ENCODE assay signal across 14 cellular contexts in the genomic region with DNA sequence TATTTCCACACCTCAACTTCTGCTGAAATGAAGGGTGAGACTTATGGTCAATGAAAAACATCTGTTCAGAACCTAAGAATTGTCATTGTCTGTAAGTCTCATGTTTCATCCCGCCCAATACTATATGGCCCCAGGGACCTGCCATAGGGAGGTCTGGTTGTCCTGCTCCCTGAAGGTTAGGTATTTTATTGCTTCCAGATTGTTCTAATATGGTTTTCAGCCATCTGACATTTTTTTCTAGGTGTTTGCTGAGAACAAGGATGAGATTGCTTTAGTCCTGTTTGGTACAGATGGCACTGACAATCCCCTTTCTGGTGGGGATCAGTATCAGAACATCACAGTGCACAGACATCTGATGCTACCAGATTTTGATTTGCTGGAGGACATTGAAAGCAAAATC. TPM values are rescaled to one million over a fixed set of nuclear protein-coding genes. Genes with fewer than 3 reads are reported as not detected.
DNase-seq lines count a peak whose midpoint lies in the region; ATAC-seq and TF ChIP-seq lines count a peak whose summit lies in the region.
"Had no signal": no experiment of that assay in that cellular context is flagged by ENCODE, and none has a peak within 500 bp of the region (broad histone marks: within the 10 kb centered on the region; RNA-seq: fewer than 3 reads in every experiment).

No MANE protein-coding gene starts in this region.

- H3K4me3 ChIP-seq in SK-N-SH (ENCODE audit: low read depth in 2 of 2, low read length in 1 of 2), result no peak overlapping the region; a peak in 1 of 4 replicates
- H3K4me3 ChIP-seq: cardiac muscle cell had no signal

- peaks cover 92% of the 10 kb centered on the region for H3K79me2 ChIP-seq in SK-N-SH (ENCODE audit: insufficient read depth)

- H3K9me3 ChIP-seq in SK-N-SH, result no peaks in the 10 kb centered on the region

- H4K20me1 ChIP-seq in SK-N-SH (ENCODE audit: insufficient read depth), result no peaks in the 10 kb centered on the region

- WGBS in SK-N-SH (ENCODE audit: low lambda C conversion rate), result 88% methylated on average over 1 of the region's 1 CpG

- TF ChIP-seq RAD21 in SK-N-SH (IDR thresholded peaks at IDR 0.05; ENCODE audit: low read length), result 0 out of 2 replicates have a peak, but pooled peaks have one; percentile 17

- POLR2A ChIA-PET in SK-N-SH (lab: Yijun Ruan, JAX), result no interaction called here

- peak overlapping the region; percentile 5 to 97; a peak in 3 of 4 replicates for H3K27ac ChIP-seq in SK-N-SH (ENCODE audit: low read depth in 2 of 2, low read length in 1 of 2)
- H3K27ac ChIP-seq: C4-2B, cardiac muscle cell, parathyroid adenoma had no signal

- no peak for ATAC-seq in stimulated activated effector memory CD8-positive, alpha-beta T cell treated with anti-CD3 and anti-CD28 coated beads, Interleukin-12 subunit alpha, Interleukin-12 subunit beta, amount 100 ng/mL, for 72 hours
- no peak for ATAC-seq in HG02840 (IDR thresholded peaks at IDR 0.05; ENCODE audit: low FRiP score, unreplicated experiment)
- ATAC-seq: left colon had no signal

- H3K9ac ChIP-seq in SK-N-SH, result no peak overlapping the region
- H3K9ac ChIP-seq: parathyroid adenoma had no signal

- peak overlapping the region; percentile 30 for H3K4me3 Mint-ChIP-seq in activated naive CD4-positive, alpha-beta T cell treated with anti-CD3 and anti-CD28 coated beads for 36 hours
- H3K4me3 Mint-ChIP-seq in endothelial cell (ENCODE audit: unreplicated experiment), result no peak overlapping the region
- peak overlapping the region; percentile 98 for H3K4me3 Mint-ChIP-seq in stimulated activated effector memory CD8-positive, alpha-beta T cell treated with anti-CD3 and anti-CD28 coated beads, Interleukin-12 subunit alpha, Interleukin-12 subunit beta, amount 100 ng/mL, for 72 hours

- CTCF ChIA-PET in activated naive CD4-positive, alpha-beta T cell treated with anti-CD3 and anti-CD28 coated beads for 36 hours (lab: Charles Lee), result no interaction called here
- CTCF ChIA-PET in SK-N-SH (lab: Yijun Ruan, JAX), result no interaction called here

- H3K9me3 Mint-ChIP-seq in activated naive CD4-positive, alpha-beta T cell treated with anti-CD3 and anti-CD28 coated beads for 36 hours, result no peaks in the 10 kb centered on the region
- H3K9me3 Mint-ChIP-seq in endothelial cell (ENCODE audit: unreplicated experiment), result no peaks in the 10 kb centered on the region
- H3K9me3 Mint-ChIP-seq in stimulated activated effector memory CD8-positive, alpha-beta T cell treated with anti-CD3 and anti-CD28 coated beads, Interleukin-12 subunit alpha, Interleukin-12 subunit beta, amount 100 ng/mL, for 72 hours, result no peaks in the 10 kb centered on the region

- H3K36me3 ChIP-seq in SK-N-SH (replicated peaks in 1 of 2; ENCODE audit: control insufficient read depth in 1 of 2, insufficient read depth in 2 of 2, low read length in 1 of 2), result peaks cover 89 to 90% of the 10 kb centered on the region in 2 experiments

- peaks cover 23% of the 10 kb centered on the region for H3F3A ChIP-seq in SK-N-SH (replicated peaks; ENCODE audit: insufficient read depth)

- no peaks in the 10 kb centered on the region for H3K9me2 ChIP-seq in SK-N-SH

- H2AFZ ChIP-seq in SK-N-SH (ENCODE audit: low read depth), result no peak overlapping the region
- H2AFZ ChIP-seq: parathyroid adenoma had no signal

- peak in 1 of 2 experiments; percentile 79; a peak in 2 of 4 replicates for TF ChIP-seq EP300 in SK-N-SH (IDR thresholded peaks at IDR 0.05; ENCODE audit: borderline replicate concordance in 1 of 2, low read depth in 1 of 2, low read length in 1 of 2)

- peaks cover 81% of the 10 kb centered on the region for H3K36me3 Mint-ChIP-seq in activated naive CD4-positive, alpha-beta T cell treated with anti-CD3 and anti-CD28 coated beads for 36 hours (ENCODE audit: low read depth)
- H3K36me3 Mint-ChIP-seq in endothelial cell (ENCODE audit: low read depth, unreplicated experiment), result peaks cover 64% of the 10 kb centered on the region
- H3K36me3 Mint-ChIP-seq in stimulated activated effector memory CD8-positive, alpha-beta T cell treated with anti-CD3 and anti-CD28 coated beads, Interleukin-12 subunit alpha, Interleukin-12 subunit beta, amount 100 ng/mL, for 72 hours, result no peaks in the 10 kb centered on the region

- H3K4me1 ChIP-seq in SK-N-SH (ENCODE audit: control insufficient read depth in 1 of 2, insufficient read depth in 2 of 2, low read depth in 1 of 2, low read length in 1 of 2), result peaks cover 29 to 38% of the 10 kb centered on the region in 2 experiments
- H3K4me1 ChIP-seq: parathyroid adenoma had no signal

- H3K4me2 ChIP-seq in SK-N-SH, result peak overlapping the region; percentile 92; the same call in 1 of the 2 replicates

- H3K27me3 Mint-ChIP-seq in activated naive CD4-positive, alpha-beta T cell treated with anti-CD3 and anti-CD28 coated beads for 36 hours (ENCODE audit: low read depth), result no peaks in the 10 kb centered on the region
- H3K27me3 Mint-ChIP-seq in endothelial cell (ENCODE audit: unreplicated experiment), result peaks cover 8% of the 10 kb centered on the region

- DNase-seq in activated naive CD4-positive, alpha-beta T cell treated with anti-CD3 and anti-CD28 coated beads for 36 hours, result no peak
- DNase-seq in activated naive CD4-positive, alpha-beta T cell treated with anti-CD3 and anti-CD28 coated beads, Interleukin-2, amount 50 U/mL, for 16 hours, result no peak
- DNase-seq in SK-N-SH, result peak; percentile 38
- no peak for DNase-seq in endothelial cell (ENCODE audit: low spot score)
- no peak for DNase-seq in stimulated activated effector memory CD8-positive, alpha-beta T cell treated with anti-CD3 and anti-CD28 coated beads, Interleukin-12 subunit alpha, Interleukin-12 subunit beta, amount 100 ng/mL, for 72 hours (ENCODE audit: low spot score in 2 of 2)
- no peak for DNase-seq in AG08395 (ENCODE audit: low spot score)
- no peak for DNase-seq in DMS153 treated with DMSO at 0.1 percent for 48 hours (lab: John Stamatoyannopoulos, UW; ENCODE audit: unreplicated experiment)
- DNase-seq: left colon; NCI-H774; stimulated activated CD4-positive, alpha-beta T cell treated with anti-CD3 and anti-CD28 coated beads, Interleukin-2, amount 100 ng/mL, for 24 hours had no signal

- no peaks in the 10 kb centered on the region for H3K27me3 ChIP-seq in SK-N-SH (ENCODE audit: insufficient read depth)
- H3K27me3 ChIP-seq: cardiac muscle cell had no signal

- H3K4me1 Mint-ChIP-seq in activated naive CD4-positive, alpha-beta T cell treated with anti-CD3 and anti-CD28 coated beads for 36 hours (ENCODE audit: low read depth), result peaks cover 93% of the 10 kb centered on the region
- peaks cover 25% of the 10 kb centered on the region for H3K4me1 Mint-ChIP-seq in endothelial cell (ENCODE audit: unreplicated experiment)
- H3K4me1 Mint-ChIP-seq in stimulated activated effector memory CD8-positive, alpha-beta T cell treated with anti-CD3 and anti-CD28 coated beads, Interleukin-12 subunit alpha, Interleukin-12 subunit beta, amount 100 ng/mL, for 72 hours, result peaks cover 93% of the 10 kb centered on the region

- peak overlapping the region; percentile 95 for H3K27ac Mint-ChIP-seq in activated naive CD4-positive, alpha-beta T cell treated with anti-CD3 and anti-CD28 coated beads for 36 hours
- H3K27ac Mint-ChIP-seq in endothelial cell (ENCODE audit: unreplicated experiment), result peak overlapping the region; percentile 20
- peak overlapping the region; percentile 97 for H3K27ac Mint-ChIP-seq in stimulated activated effector memory CD8-positive, alpha-beta T cell treated with anti-CD3 and anti-CD28 coated beads, Interleukin-12 subunit alpha, Interleukin-12 subunit beta, amount 100 ng/mL, for 72 hours

- TF ChIP-seq CTCF in SK-N-SH (IDR thresholded peaks at IDR 0.05) (no peak), endothelial cell (IDR thresholded peaks at IDR 0.05; ENCODE audit: unreplicated experiment) (no peak)

- intact Hi-C loops in activated naive CD4-positive, alpha-beta T cell treated with anti-CD3 and anti-CD28 coated beads for 36 hours (cut with micrococcal nuclease), result no loop called here

TF ChIP-seq in SK-N-SH, 30 proteins besides CTCF, POLR2A, EP300 and RAD21:
- TF ChIP-seq NFIC (IDR thresholded peaks at IDR 0.05; ENCODE audit: borderline replicate concordance) (no peak), MXI1 (IDR thresholded peaks at IDR 0.05; ENCODE audit: low read depth, low read length) (peak; percentile 42; the same call in 1 of the 2 replicates), POLR2AphosphoS5 (IDR thresholded peaks at IDR 0.05; ENCODE audit: low read depth, low read length) (peak; percentile 18; the same call in 1 of the 2 replicates), GATA2 (CRISPR knock-in tag; IDR thresholded peaks at IDR 0.05) (peak; percentile 64), RCOR1 (IDR thresholded peaks at IDR 0.05; ENCODE audit: low read length) (peak; percentile 64)
- TF ChIP-seq, protein P1, sequence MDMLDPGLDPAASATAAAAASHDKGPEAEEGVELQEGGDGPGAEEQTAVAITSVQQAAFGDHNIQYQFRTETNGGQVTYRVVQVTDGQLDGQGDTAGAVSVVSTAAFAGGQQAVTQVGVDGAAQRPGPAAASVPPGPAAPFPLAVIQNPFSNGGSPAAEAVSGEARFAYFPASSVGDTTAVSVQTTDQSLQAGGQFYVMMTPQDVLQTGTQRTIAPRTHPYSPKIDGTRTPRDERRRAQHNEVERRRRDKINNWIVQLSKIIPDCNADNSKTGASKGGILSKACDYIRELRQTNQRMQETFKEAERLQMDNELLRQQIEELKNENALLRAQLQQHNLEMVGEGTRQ (IDR thresholded peaks at IDR 0.05; ENCODE audit: borderline replicate concordance, low read depth, low read length), result no peak

RNA-seq across cellular contexts. Expression of a gene that starts 7.3 kb away (rescaled TPM):
- total RNA-seq in activated naive CD4-positive, alpha-beta T cell treated with anti-CD3 and anti-CD28 coated beads for 36 hours, result 100 to 1,000 TPM; 486 to 495 TPM
- 125 and 167 TPM in 2 replicates for polyA plus RNA-seq in SK-N-SH (2012; rRNA removed)
- 160 and 162 TPM in 2 replicates for polyA plus RNA-seq in SK-N-SH (2012; cell fraction: cytosol; rRNA removed)
- polyA plus RNA-seq in SK-N-SH (2012; cell fraction: nucleus; rRNA removed), result 124 and 210 TPM in 2 replicates
- 365 TPM for total RNA-seq in endothelial cell (ENCODE audit: unreplicated experiment)

RNA-seq across cellular contexts. Expression of a gene that starts 34.7 kb away (rescaled TPM):
- total RNA-seq in activated naive CD4-positive, alpha-beta T cell treated with anti-CD3 and anti-CD28 coated beads for 36 hours, result under 1 TPM; 0.57 to 0.81 TPM
- polyA plus RNA-seq in SK-N-SH (2012; rRNA removed), result 0.30 and 0.47 TPM in 2 replicates
- 0.31 and 0.47 TPM in 2 replicates for polyA plus RNA-seq in SK-N-SH (2012; cell fraction: cytosol; rRNA removed)
- polyA plus RNA-seq in SK-N-SH (2012; cell fraction: nucleus; rRNA removed), result 0.02 and 0.19 TPM in 2 replicates
- 3.2 TPM for total RNA-seq in endothelial cell (ENCODE audit: unreplicated experiment)

RNA-seq across cellular contexts. Expression of a gene that starts 34.8 kb away (rescaled TPM):
- 10 to 100 TPM; 18.8 to 20.9 TPM for total RNA-seq in activated naive CD4-positive, alpha-beta T cell treated with anti-CD3 and anti-CD28 coated beads for 36 hours
- polyA plus RNA-seq in SK-N-SH (2012; rRNA removed), result 18.6 and 20.9 TPM in 2 replicates
- polyA plus RNA-seq in SK-N-SH (2012; cell fraction: cytosol; rRNA removed), result 17.8 and 20.0 TPM in 2 replicates
- 13.8 and 15.3 TPM in 2 replicates for polyA plus RNA-seq in SK-N-SH (2012; cell fraction: nucleus; rRNA removed)
- total RNA-seq in endothelial cell (ENCODE audit: unreplicated experiment), result 8.4 TPM

Comparison
In these comparisons a context has a peak if more than half of its experiments do, and no peak if none do; other contexts are left out.
1. H3K27ac Mint-ChIP-seq: peak in every context shown above with its lines; median percentile 97 in stimulated activated effector memory CD8-positive, alpha-beta T cell treated with anti-CD3 and anti-CD28 coated beads, Interleukin-12 subunit alpha, Interleukin-12 subunit beta, amount 100 ng/mL, for 72 hours; 95 in activated naive CD4-positive, alpha-beta T cell treated with anti-CD3 and anti-CD28 coated beads for 36 hours; 20 in endothelial cell.